In the genomic region with DNA sequence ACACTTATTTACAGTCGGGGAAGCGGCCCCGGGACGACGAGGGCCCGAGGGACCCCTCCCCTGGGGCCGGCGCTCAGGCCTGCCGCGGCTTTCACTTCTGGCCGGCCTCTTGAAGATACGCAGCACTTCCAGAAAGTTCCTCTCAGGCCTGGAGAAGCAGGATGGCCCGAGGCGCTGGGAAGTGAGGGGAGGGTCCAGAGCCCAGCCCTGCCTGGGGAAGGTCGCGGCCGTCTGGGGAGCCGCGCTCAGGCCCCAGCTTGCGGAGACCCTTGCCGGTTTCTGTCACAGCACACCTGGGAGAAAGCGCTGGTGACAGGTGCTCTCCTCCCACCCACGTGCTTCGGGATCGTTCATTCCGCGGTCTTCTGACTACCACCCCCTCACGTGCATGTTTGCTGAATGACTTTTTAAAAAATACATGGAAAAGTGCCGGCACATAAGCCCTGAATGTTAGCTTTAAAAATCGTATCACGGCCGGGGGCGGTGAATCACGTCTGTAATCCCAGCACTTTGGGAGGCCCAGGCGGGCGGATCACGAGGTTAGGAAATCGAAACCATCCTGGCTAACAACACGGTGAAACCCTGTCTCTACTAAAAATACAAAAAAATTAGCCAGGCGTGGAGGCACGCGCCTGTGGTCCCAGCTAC, we compare ENCODE assay signal across 1 cellular context.
TF ChIP-seq lines count a peak whose summit lies in the region.

No MANE protein-coding gene starts in this region.

TF ChIP-seq in WTC11, 78 proteins besides CTCF, POLR2A, EP300 and RAD21 (continued from another document):
- TF ChIP-seq, protein P1, sequence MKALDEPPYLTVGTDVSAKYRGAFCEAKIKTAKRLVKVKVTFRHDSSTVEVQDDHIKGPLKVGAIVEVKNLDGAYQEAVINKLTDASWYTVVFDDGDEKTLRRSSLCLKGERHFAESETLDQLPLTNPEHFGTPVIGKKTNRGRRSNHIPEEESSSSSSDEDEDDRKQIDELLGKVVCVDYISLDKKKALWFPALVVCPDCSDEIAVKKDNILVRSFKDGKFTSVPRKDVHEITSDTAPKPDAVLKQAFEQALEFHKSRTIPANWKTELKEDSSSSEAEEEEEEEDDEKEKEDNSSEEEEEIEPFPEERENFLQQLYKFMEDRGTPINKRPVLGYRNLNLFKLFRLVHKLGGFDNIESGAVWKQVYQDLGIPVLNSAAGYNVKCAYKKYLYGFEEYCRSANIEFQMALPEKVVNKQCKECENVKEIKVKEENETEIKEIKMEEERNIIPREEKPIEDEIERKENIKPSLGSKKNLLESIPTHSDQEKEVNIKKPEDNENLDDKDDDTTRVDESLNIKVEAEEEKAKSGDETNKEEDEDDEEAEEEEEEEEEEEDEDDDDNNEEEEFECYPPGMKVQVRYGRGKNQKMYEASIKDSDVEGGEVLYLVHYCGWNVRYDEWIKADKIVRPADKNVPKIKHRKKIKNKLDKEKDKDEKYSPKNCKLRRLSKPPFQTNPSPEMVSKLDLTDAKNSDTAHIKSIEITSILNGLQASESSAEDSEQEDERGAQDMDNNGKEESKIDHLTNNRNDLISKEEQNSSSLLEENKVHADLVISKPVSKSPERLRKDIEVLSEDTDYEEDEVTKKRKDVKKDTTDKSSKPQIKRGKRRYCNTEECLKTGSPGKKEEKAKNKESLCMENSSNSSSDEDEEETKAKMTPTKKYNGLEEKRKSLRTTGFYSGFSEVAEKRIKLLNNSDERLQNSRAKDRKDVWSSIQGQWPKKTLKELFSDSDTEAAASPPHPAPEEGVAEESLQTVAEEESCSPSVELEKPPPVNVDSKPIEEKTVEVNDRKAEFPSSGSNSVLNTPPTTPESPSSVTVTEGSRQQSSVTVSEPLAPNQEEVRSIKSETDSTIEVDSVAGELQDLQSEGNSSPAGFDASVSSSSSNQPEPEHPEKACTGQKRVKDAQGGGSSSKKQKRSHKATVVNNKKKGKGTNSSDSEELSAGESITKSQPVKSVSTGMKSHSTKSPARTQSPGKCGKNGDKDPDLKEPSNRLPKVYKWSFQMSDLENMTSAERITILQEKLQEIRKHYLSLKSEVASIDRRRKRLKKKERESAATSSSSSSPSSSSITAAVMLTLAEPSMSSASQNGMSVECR (CRISPR knock-in tag; IDR thresholded peaks at IDR 0.05; ENCODE audit: borderline replicate concordance) = peak; percentile 17; the same call in 1 of the 2 replicates
- TF ChIP-seq ELF4 (CRISPR knock-in tag; IDR thresholded peaks at IDR 0.05; ENCODE audit: low read depth) (no peak), MYBL2 (CRISPR knock-in tag; IDR thresholded peaks at IDR 0.05) (no peak), SMAD4 (CRISPR knock-in tag; IDR thresholded peaks at IDR 0.05) (no peak)
- TF ChIP-seq, protein P2, sequence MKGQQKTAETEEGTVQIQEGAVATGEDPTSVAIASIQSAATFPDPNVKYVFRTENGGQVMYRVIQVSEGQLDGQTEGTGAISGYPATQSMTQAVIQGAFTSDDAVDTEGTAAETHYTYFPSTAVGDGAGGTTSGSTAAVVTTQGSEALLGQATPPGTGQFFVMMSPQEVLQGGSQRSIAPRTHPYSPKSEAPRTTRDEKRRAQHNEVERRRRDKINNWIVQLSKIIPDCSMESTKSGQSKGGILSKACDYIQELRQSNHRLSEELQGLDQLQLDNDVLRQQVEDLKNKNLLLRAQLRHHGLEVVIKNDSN (CRISPR knock-in tag; IDR thresholded peaks at IDR 0.05) = peak; percentile 0; the same call in 1 of the 2 replicates
